16 cellular contexts compared by ENCODE assay signal in genomic region chr2:214127178-214127970, GRCh38.
DNase-seq lines count a peak whose midpoint lies in the region; ATAC-seq, FAIRE-seq and TF ChIP-seq lines count a peak whose summit lies in the region.
"Had no signal": no experiment of that assay in that cellular context is flagged by ENCODE, and none has a peak within 500 bp of the region (broad histone marks: within the 10 kb centered on the region; RNA-seq: fewer than 3 reads in every experiment).

No MANE protein-coding gene starts in this region.

- TF ChIP-seq POLR2A in A549 (IDR thresholded peaks at IDR 0.05; ENCODE audit: low read length) (no peak), esophagus muscularis mucosa (IDR thresholded peaks at IDR 0.05; ENCODE audit: low read depth) (no peak)

- intact Hi-C loops in mammary epithelial cell (cut with micrococcal nuclease) (no loop called here), esophagus muscularis mucosa (cut with DNase I) (no loop called here)

- no peak for ATAC-seq in A549
- ATAC-seq in GM21786 (IDR thresholded peaks at IDR 0.05; ENCODE audit: unreplicated experiment) = no peak
- no peak for ATAC-seq in HG03139 (IDR thresholded peaks at IDR 0.05; ENCODE audit: unreplicated experiment)

- H3K79me2 ChIP-seq in mammary epithelial cell (ENCODE audit: insufficient read depth, low read length) = no peaks in the 10 kb centered on the region

- no peak overlapping the region for H2AFZ ChIP-seq in mammary epithelial cell (ENCODE audit: low read depth, low read length)

- dilution Hi-C loops in mammary epithelial cell (cut with HindIII; ENCODE audit: low sequenced_read_pairs) = no loop called here

- no peak for TF ChIP-seq RAD21 in A549 (conservative IDR thresholded peaks at IDR 0.05 in 1 of 2, IDR thresholded peaks at IDR 0.05 in 1 of 2)

- FAIRE-seq in A549 (lab: Jason Lieb, UNC) = no peak

- TF ChIP-seq CTCF in A549 (IDR thresholded peaks at IDR 0.05) (no peak), mammary epithelial cell (conservative IDR thresholded peaks at IDR 0.05 in 1 of 2, IDR thresholded peaks at IDR 0.05 in 1 of 2; ENCODE audit: extremely low read depth in 1 of 2, insufficient read depth in 1 of 2, low read depth in 1 of 2, low read length in 2 of 2) (no peak), esophagus muscularis mucosa (IDR thresholded peaks at IDR 0.05) (no peak)

- H4K20me1 ChIP-seq in mammary epithelial cell (ENCODE audit: insufficient read depth, low read length) = no peaks in the 10 kb centered on the region

- DNase-seq in A549 (ENCODE audit: low read depth in 1 of 2, low spot score in 1 of 2) (no peak), HPDE6-E6E7 (ENCODE audit: extremely low spot score) (peak; percentile 43), mammary epithelial cell (peak; percentile 89), esophagus muscularis mucosa (ENCODE audit: extremely low spot score) (no peak)
- DNase-seq in activated naive CD8-positive, alpha-beta T cell treated with anti-CD3 and anti-CD28 coated beads for 36 hours = no peak
- DNase-seq: activated CD4-positive, alpha-beta T cell treated with anti-CD3 and anti-CD28 coated beads for 48 hours; activated gamma-delta T cell treated with Interleukin-2 at 50 U/mL for 16 hours; C1 segment of cervical spinal cord; effector CD8-positive, alpha-beta T cell; KG1; left cardiac atrium; NCI-H2171; SHP77 treated with DMSO at 0.1 percent for 48 hours had no signal

- POLR2A ChIA-PET in A549 (lab: Yijun Ruan, JAX) = no interaction called here

- H3K9me3 ChIP-seq in A549 = no peaks in the 10 kb centered on the region
- H3K9me3 ChIP-seq in mammary epithelial cell (replicated peaks; ENCODE audit: insufficient read depth, low read length) = peaks cover 4% of the 10 kb centered on the region
- no peaks in the 10 kb centered on the region for H3K9me3 ChIP-seq in iPS-20b (ENCODE audit: insufficient read depth, low read depth, low read length)
- H3K9me3 ChIP-seq in esophagus muscularis mucosa = no peaks in the 10 kb centered on the region

- H3K27me3 ChIP-seq in mammary epithelial cell (ENCODE audit: insufficient read depth, low read length) (no peaks in the 10 kb centered on the region), iPS-20b (ENCODE audit: insufficient read depth, low read length) (no peaks in the 10 kb centered on the region), esophagus muscularis mucosa (no peaks in the 10 kb centered on the region)

- H3K9ac ChIP-seq in mammary epithelial cell (ENCODE audit: insufficient read depth, low read length) (no peak overlapping the region), iPS-20b (ENCODE audit: low read depth, low read length) (peak overlapping the region; percentile 60)

- no peak overlapping the region for H3K4me3 Mint-ChIP-seq in activated naive CD8-positive, alpha-beta T cell treated with anti-CD3 and anti-CD28 coated beads for 36 hours

- H3K4me1 ChIP-seq in A549 = peaks cover 17% of the 10 kb centered on the region
- peaks cover 26% of the 10 kb centered on the region for H3K4me1 ChIP-seq in mammary epithelial cell (ENCODE audit: insufficient read depth, low read length)
- H3K4me1 ChIP-seq in iPS-20b (ENCODE audit: insufficient read depth, low read length) = peaks cover 38% of the 10 kb centered on the region
- H3K4me1 ChIP-seq in esophagus muscularis mucosa = peaks cover 0 to 3% (median 0%) of the 10 kb centered on the region in 4 donors

- no peaks in the 10 kb centered on the region for H3K4me1 Mint-ChIP-seq in activated naive CD8-positive, alpha-beta T cell treated with anti-CD3 and anti-CD28 coated beads for 36 hours

- H3K4me3 ChIP-seq in A549 (no peak overlapping the region), mammary epithelial cell (replicated peaks in 1 of 3; ENCODE audit: insufficient read depth in 1 of 3, low read depth in 2 of 3, low read length in 3 of 3) (no peak overlapping the region), iPS-20b (ENCODE audit: low read length) (peak overlapping the region; percentile 32; the same call in 1 of the 2 replicates), esophagus muscularis mucosa (no peak overlapping the region)

- no TSS peak for BruUV-seq in mammary epithelial cell (replicated peaks; lab: Mats Ljungman, UMichigan)

- H3K36me3 Mint-ChIP-seq in activated naive CD8-positive, alpha-beta T cell treated with anti-CD3 and anti-CD28 coated beads for 36 hours = no peaks in the 10 kb centered on the region

- H3K27ac ChIP-seq in A549 = peak overlapping the region; percentile 35 to 47; a peak in 1 of 6 replicates
- H3K27ac ChIP-seq in mammary epithelial cell (ENCODE audit: insufficient read depth, low read depth, low read length) = peak overlapping the region; percentile 68
- peak overlapping the region; percentile 81 for H3K27ac ChIP-seq in iPS-20b (ENCODE audit: low read length)
- H3K27ac ChIP-seq in esophagus muscularis mucosa (replicated peaks in 1 of 4) = no peak overlapping the region

- CTCF ChIA-PET in A549 (lab: Yijun Ruan, JAX) (no interaction called here), mammary epithelial cell (lab: Charles Lee; ENCODE audit: low non-redundant PET) (interaction anchor here (0.9 kb wide), 1 partner anchor 39 kb away, joined by 5 read pairs; no protein-coding TSS in a partner anchor)

- no peaks in the 10 kb centered on the region for H3K36me3 ChIP-seq in mammary epithelial cell (ENCODE audit: insufficient read depth, low read length)
- H3K36me3 ChIP-seq in iPS-20b (ENCODE audit: insufficient read depth, low read depth, low read length) = no peaks in the 10 kb centered on the region; the same call in 1 of the 2 replicates
- H3K36me3 ChIP-seq in esophagus muscularis mucosa = no peaks in the 10 kb centered on the region

- H3K9me3 Mint-ChIP-seq in activated naive CD8-positive, alpha-beta T cell treated with anti-CD3 and anti-CD28 coated beads for 36 hours = no peaks in the 10 kb centered on the region

- TF ChIP-seq EP300 in A549 (IDR thresholded peaks at IDR 0.05) (no peak), esophagus muscularis mucosa (IDR thresholded peaks at IDR 0.05) (no peak)

- H3K27ac Mint-ChIP-seq in activated naive CD8-positive, alpha-beta T cell treated with anti-CD3 and anti-CD28 coated beads for 36 hours = no peak overlapping the region

- H3K27me3 Mint-ChIP-seq in activated naive CD8-positive, alpha-beta T cell treated with anti-CD3 and anti-CD28 coated beads for 36 hours = no peaks in the 10 kb centered on the region

- in situ Hi-C loops in mammary epithelial cell (cut with MboI; ENCODE audit: low sequenced_read_pairs in 2 of 2) = no loop called here

- 20% methylated on average over 1 of the region's 1 CpG for WGBS in A549 (ENCODE audit: missing lambda C conversion rate)
- WGBS in mammary epithelial cell (ENCODE audit: low coverage, missing lambda C conversion rate) = 11% methylated on average over 1 of the region's 1 CpG
- 50% methylated on average over 1 of the region's 1 CpG for WGBS in esophagus muscularis mucosa

- H3K4me2 ChIP-seq in A549 (peak overlapping the region; percentile 25; the same call in 1 of the 3 replicates), mammary epithelial cell (ENCODE audit: insufficient read depth, low read depth, low read length) (peak overlapping the region; percentile 55)

TF ChIP-seq in A549, 52 proteins besides CTCF, POLR2A, EP300 and RAD21:
- TF ChIP-seq RARB (CRISPR knock-in tag; IDR thresholded peaks at IDR 0.05) = no peak
- TF ChIP-seq RFX5 (IDR thresholded peaks at IDR 0.05) = no peak
- no peak for TF ChIP-seq NFE2L2 (conservative IDR thresholded peaks at IDR 0.05; ENCODE audit: low read length)
- no peak for TF ChIP-seq E2F6 (IDR thresholded peaks at IDR 0.05; ENCODE audit: borderline replicate concordance, low read depth)
- no peak for TF ChIP-seq CHD4 (IDR thresholded peaks at IDR 0.05; ENCODE audit: borderline replicate concordance)
- TF ChIP-seq JUNB (IDR thresholded peaks at IDR 0.05) = no peak
- TF ChIP-seq CEBPB (IDR thresholded peaks at IDR 0.05) = no peak
- no peak for TF ChIP-seq REST (IDR thresholded peaks at IDR 0.05)
- no peak for TF ChIP-seq ZSCAN20 (CRISPR knock-in tag; IDR thresholded peaks at IDR 0.05)
- no peak for TF ChIP-seq NPAS2 (CRISPR knock-in tag; IDR thresholded peaks at IDR 0.05; ENCODE audit: borderline replicate concordance)
- no peak for TF ChIP-seq EHMT2 (IDR thresholded peaks at IDR 0.05; ENCODE audit: low read depth)
- no peak for TF ChIP-seq HOXB13 (CRISPR knock-in tag; IDR thresholded peaks at IDR 0.05; ENCODE audit: low read depth)
- no peak for TF ChIP-seq TP53 (CRISPR knock-in tag; IDR thresholded peaks at IDR 0.05)
- no peak for TF ChIP-seq ESRRA (IDR thresholded peaks at IDR 0.05; ENCODE audit: borderline replicate concordance, low read length)
- no peak for TF ChIP-seq MAZ (IDR thresholded peaks at IDR 0.05; ENCODE audit: borderline replicate concordance, low read depth, low read length)

Comparison
In these comparisons a context has a peak if more than half of its experiments do, and no peak if none do; other contexts are left out.
1. DNase-seq: peak in HPDE6-E6E7 (single experiment) and mammary epithelial cell (single experiment); none in A549 (0 of 2), esophagus muscularis mucosa (single experiment) and activated naive CD8-positive, alpha-beta T cell treated with anti-CD3 and anti-CD28 coated beads for 36 hours (single experiment).
2. H3K27ac ChIP-seq: peak in A549 (2 of 2), mammary epithelial cell (single experiment) and iPS-20b (single experiment); none in esophagus muscularis mucosa (0 of 4).